ENCODE assay signal across 9 cellular contexts in the genomic region with DNA sequence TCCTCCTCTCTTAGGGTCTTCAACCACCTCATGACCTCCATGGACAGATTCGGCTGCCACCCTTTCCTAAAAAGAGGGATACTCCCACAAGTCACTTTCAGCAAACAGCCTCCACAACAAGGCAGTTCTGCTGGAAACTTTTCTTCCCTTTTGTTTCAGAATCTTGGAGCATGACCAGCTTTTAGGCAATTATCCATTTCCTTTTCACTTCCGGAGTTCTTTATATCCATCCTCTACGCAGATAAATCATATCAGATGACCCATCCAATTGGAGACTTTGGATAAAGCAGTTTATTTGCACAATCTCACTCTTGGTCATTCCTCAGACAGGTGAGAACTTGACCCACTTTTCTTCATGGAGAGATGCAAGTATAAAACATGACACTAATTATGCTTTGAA.
"Had no signal": no experiment of that assay in that cellular context is flagged by ENCODE, and none has a peak within 500 bp of the region (broad histone marks: within the 10 kb centered on the region; RNA-seq: fewer than 3 reads in every experiment).

No MANE protein-coding gene starts in this region.

- H3K4me1 ChIP-seq: HAP-1 had no signal

- H3K4me3 ChIP-seq: GM23248, HAP-1, K562 had no signal

- DNase-seq: GM23248, GOT3, H7, HFFc6, IMR-90, KG1 had no signal

- ATAC-seq: HCT116, K562 had no signal

- H3K36me3 ChIP-seq: HAP-1 had no signal

- H3K27ac ChIP-seq: GM23248 had no signal

- H3K9me3 ChIP-seq: HAP-1 had no signal
